ENCODE assay signal across 8 cellular contexts in genomic region chr19:18833849-18834643, GRCh38. TPM values are rescaled to one million over a fixed set of nuclear protein-coding genes. Genes with fewer than 3 reads are reported as not detected.
DNase-seq lines count a peak whose midpoint lies in the region; ATAC-seq and TF ChIP-seq lines count a peak whose summit lies in the region.

No MANE protein-coding gene starts in this region.

- H3K27ac Mint-ChIP-seq in dendritic cell treated with granulocyte-macrophage colony-stimulating factor and Interleukin-4, amounts not matched to agents 40 ng/mL and 50 ng/mL, for 4 days = peak overlapping the region; percentile 32
- peak overlapping the region; percentile 82 to 98 (median 88) for H3K27ac Mint-ChIP-seq in naive thymus-derived CD8-positive, alpha-beta T cell

- peak overlapping the region; percentile 88 for H3K4me3 ChIP-seq in GM12875 (ENCODE audit: low read depth, low read length)

- intact Hi-C loops in dendritic cell treated with granulocyte-macrophage colony-stimulating factor and Interleukin-4, amounts not matched to agents 40 ng/mL and 50 ng/mL, for 4 days (cut with micrococcal nuclease) = loop anchor here (2.0 kb wide), 1 partner anchor 15 kb away; no protein-coding TSS in a partner anchor

- no peak for ATAC-seq in naive thymus-derived CD8-positive, alpha-beta T cell
- no peak for ATAC-seq in GM18858 (IDR thresholded peaks at IDR 0.05; ENCODE audit: unreplicated experiment)
- ATAC-seq in GM21825 (IDR thresholded peaks at IDR 0.05; ENCODE audit: unreplicated experiment) = no peak

- TF ChIP-seq CTCF in GM12875 (IDR thresholded peaks at IDR 0.05; ENCODE audit: borderline replicate concordance, insufficient read depth, low read depth, low read length) = no peak

- H3K4me1 Mint-ChIP-seq in dendritic cell treated with granulocyte-macrophage colony-stimulating factor and Interleukin-4, amounts not matched to agents 40 ng/mL and 50 ng/mL, for 4 days (ENCODE audit: low read depth) = peaks cover 61% of the 10 kb centered on the region
- H3K4me1 Mint-ChIP-seq in naive thymus-derived CD8-positive, alpha-beta T cell = peaks cover 27 to 62% (median 61%) of the 10 kb centered on the region in 4 donors

- H3K4me3 Mint-ChIP-seq in dendritic cell treated with granulocyte-macrophage colony-stimulating factor and Interleukin-4, amounts not matched to agents 40 ng/mL and 50 ng/mL, for 4 days = peak overlapping the region; percentile 95
- peak overlapping the region; percentile 87 to 96 (median 94) for H3K4me3 Mint-ChIP-seq in naive thymus-derived CD8-positive, alpha-beta T cell

- H3K27me3 Mint-ChIP-seq in dendritic cell treated with granulocyte-macrophage colony-stimulating factor and Interleukin-4, amounts not matched to agents 40 ng/mL and 50 ng/mL, for 4 days = peaks cover 2% of the 10 kb centered on the region
- H3K27me3 Mint-ChIP-seq in naive thymus-derived CD8-positive, alpha-beta T cell = no peaks in the 10 kb centered on the region

- POLR2A ChIA-PET in naive thymus-derived CD8-positive, alpha-beta T cell (lab: Charles Lee) = interaction anchor here (1.0 to 3.3 kb wide), 3 partner anchors 9 to 245 kb away, joined by 3 to 46 read pairs (median 24); partner anchors contain the start of genes CRTC1 and REX1BD

- peak; percentile 18 for DNase-seq in NCI-H2171 (lab: John Stamatoyannopoulos, UW)
- no peak for DNase-seq in naive thymus-derived CD8-positive, alpha-beta T cell
- DNase-seq in retina = no peak
- DNase-seq in SKM-1 treated with dmso at 0.1 percent for 144 hours (lab: John Stamatoyannopoulos, UW; ENCODE audit: unreplicated experiment) = no peak

- H3K9me3 Mint-ChIP-seq in dendritic cell treated with granulocyte-macrophage colony-stimulating factor and Interleukin-4, amounts not matched to agents 40 ng/mL and 50 ng/mL, for 4 days = no peaks in the 10 kb centered on the region
- H3K9me3 Mint-ChIP-seq in naive thymus-derived CD8-positive, alpha-beta T cell = no peaks in the 10 kb centered on the region

- peaks cover 68% of the 10 kb centered on the region for H3K36me3 Mint-ChIP-seq in dendritic cell treated with granulocyte-macrophage colony-stimulating factor and Interleukin-4, amounts not matched to agents 40 ng/mL and 50 ng/mL, for 4 days (ENCODE audit: low read depth)
- H3K36me3 Mint-ChIP-seq in naive thymus-derived CD8-positive, alpha-beta T cell = peaks cover 0 to 48% (median 6%) of the 10 kb centered on the region in 3 donors

RNA-seq across cellular contexts. Expression of gene UPF1, which starts 2.3 kb away (rescaled TPM):
- total RNA-seq in naive thymus-derived CD8-positive, alpha-beta T cell = 100 to 1,000 TPM; 109 to 112 TPM
- 10 to 100 TPM in 1 of 3 donors, 1 to 10 TPM in 2; 7.5 to 28.4 (median 9.5) TPM for polyA plus RNA-seq in naive thymus-derived CD8-positive, alpha-beta T cell

RNA-seq across cellular contexts. Expression of gene COMP, which starts 42.9 kb away (rescaled TPM):
- total RNA-seq in naive thymus-derived CD8-positive, alpha-beta T cell = not detected
- not detected for polyA plus RNA-seq in naive thymus-derived CD8-positive, alpha-beta T cell
